15 cellular contexts compared by ENCODE assay signal in the genomic region with DNA sequence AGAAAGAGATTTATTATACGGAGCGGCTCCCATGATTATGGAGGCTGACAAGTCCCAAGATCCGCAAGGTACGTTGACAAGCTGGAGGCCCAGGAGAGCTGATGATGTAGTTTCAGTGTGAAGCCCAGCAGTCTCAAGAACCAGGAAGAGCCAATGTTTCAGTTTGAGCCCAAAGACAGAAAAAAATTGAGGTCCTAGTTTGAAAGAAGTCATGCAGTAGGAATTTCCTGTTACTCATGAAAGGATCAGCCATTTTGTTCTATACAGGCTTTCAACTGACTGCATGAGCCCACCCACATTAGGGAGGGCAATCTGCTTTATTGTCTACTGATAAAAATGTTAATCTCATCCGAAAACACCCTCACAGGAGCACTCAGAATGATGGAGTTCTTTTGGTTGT. TPM values are rescaled to one million over a fixed set of nuclear protein-coding genes. Genes with fewer than 3 reads are reported as not detected.
DNase-seq lines count a peak whose midpoint lies in the region; ATAC-seq and TF ChIP-seq lines count a peak whose summit lies in the region.
"Had no signal": no experiment of that assay in that cellular context is flagged by ENCODE, and none has a peak within 500 bp of the region (broad histone marks: within the 10 kb centered on the region; RNA-seq: fewer than 3 reads in every experiment).

No MANE protein-coding gene starts in this region.

- peak overlapping the region; percentile 45 for H3K27ac Mint-ChIP-seq in type B pancreatic cell
- H3K27ac Mint-ChIP-seq: activated CD8-positive, alpha-beta T cell treated with anti-CD3 and anti-CD28 coated beads, Interleukin-2, amount 10 ng/mL, durations not matched to agents 7 days and 5 days; activated naive CD4-positive, alpha-beta T cell treated with anti-CD3 and anti-CD28 coated beads, Interleukin-2, amount 50 U/mL, for 72 hours; T-helper 17 cell had no signal

- H3K9me3 Mint-ChIP-seq in type B pancreatic cell = no peaks in the 10 kb centered on the region
- H3K9me3 Mint-ChIP-seq: activated naive CD4-positive, alpha-beta T cell treated with anti-CD3 and anti-CD28 coated beads, Interleukin-2, amount 50 U/mL, for 72 hours had no signal

- DNase-seq in DMS53 (lab: John Stamatoyannopoulos, UW) (peak; percentile 16), DMS53 treated with DMSO at 0.1 percent for 48 hours (lab: John Stamatoyannopoulos, UW; ENCODE audit: unreplicated experiment) (no peak), astrocyte of the hippocampus (ENCODE audit: low read depth, low spot score) (peak; percentile 58), glomerular visceral epithelial cell (ENCODE audit: extremely low spot score) (peak; percentile 30), type B pancreatic cell (ENCODE audit: extremely low spot score, unreplicated experiment) (no peak), G401 (ENCODE audit: low spot score) (no peak), COR-L47 (lab: John Stamatoyannopoulos, UW) (no peak)
- DNase-seq: activated CD8-positive, alpha-beta T cell treated with anti-CD3 and anti-CD28 coated beads, Interleukin-2, amount 10 ng/mL, durations not matched to agents 7 days and 5 days; DMS79 treated with DMSO at 0.1 percent for 48 hours; effector CD4-positive, alpha-beta T cell; NCI-H2171; OCI-M1; T-helper 17 cell had no signal

- H3K36me3 Mint-ChIP-seq in type B pancreatic cell = no peaks in the 10 kb centered on the region
- H3K36me3 Mint-ChIP-seq: activated naive CD4-positive, alpha-beta T cell treated with anti-CD3 and anti-CD28 coated beads, Interleukin-2, amount 50 U/mL, for 72 hours had no signal

- no peaks in the 10 kb centered on the region for H3K27me3 Mint-ChIP-seq in type B pancreatic cell
- H3K27me3 Mint-ChIP-seq: T-helper 17 cell had no signal

- ATAC-seq in HG03439 (IDR thresholded peaks at IDR 0.05; ENCODE audit: unreplicated experiment) = no peak
- ATAC-seq: activated CD8-positive, alpha-beta T cell treated with anti-CD3 and anti-CD28 coated beads, Interleukin-2, amount 10 ng/mL, durations not matched to agents 7 days and 5 days; activated naive CD4-positive, alpha-beta T cell treated with anti-CD3 and anti-CD28 coated beads, Interleukin-2, amount 50 U/mL, for 72 hours; T-helper 17 cell had no signal

- H3K4me1 Mint-ChIP-seq in type B pancreatic cell (ENCODE audit: unreplicated experiment) = peaks cover 11% of the 10 kb centered on the region

- TF ChIP-seq CTCF in type B pancreatic cell (conservative IDR thresholded peaks at IDR 0.05) = no peak

- H3K4me3 Mint-ChIP-seq in type B pancreatic cell = no peak overlapping the region
- H3K4me3 Mint-ChIP-seq: activated CD8-positive, alpha-beta T cell treated with anti-CD3 and anti-CD28 coated beads, Interleukin-2, amount 10 ng/mL, durations not matched to agents 7 days and 5 days; T-helper 17 cell had no signal

- in situ Hi-C loops in G401 (cut with HindIII; ENCODE audit: low sequenced_read_pairs) = no loop called here

RNA-seq across cellular contexts. Expression of a gene that starts 51.5 kb away (rescaled TPM):
- 17.9 and 30.2 TPM in 2 replicates for total RNA-seq in type B pancreatic cell (ENCODE audit: low replicate concordance)
- 91.0 and 93.8 TPM in 2 replicates for total RNA-seq in G401 (2014; rRNA removed; shearing (Covaris generic))

Comparison
In these comparisons a context has a peak if more than half of its experiments do, and no peak if none do; other contexts are left out.
1. DNase-seq: peak in DMS53 (single experiment), astrocyte of the hippocampus (single experiment) and glomerular visceral epithelial cell (single experiment); none in DMS53 treated with DMSO at 0.1 percent for 48 hours (single experiment), type B pancreatic cell (single experiment), G401 (single experiment) and COR-L47 (single experiment).